22 cellular contexts compared by ENCODE assay signal in genomic region chr3:117463276-117463675, GRCh38.
"Had no signal": no experiment of that assay in that cellular context is flagged by ENCODE, and none has a peak within 500 bp of the region (broad histone marks: within the 10 kb centered on the region; RNA-seq: fewer than 3 reads in every experiment).

No MANE protein-coding gene starts in this region.

- ATAC-seq: activated CD4-positive, alpha-beta T cell treated with anti-CD3 and anti-CD28 coated beads for 36 hours; left cardiac atrium; naive thymus-derived CD4-positive, alpha-beta T cell; right lobe of liver; WTC11 had no signal

- H3K27me3 ChIP-seq: brain microvascular endothelial cell, right lobe of liver, stomach, testis, upper lobe of left lung had no signal

- H3K36me3 ChIP-seq: brain microvascular endothelial cell, right lobe of liver, stomach, upper lobe of left lung had no signal

- H3K27ac ChIP-seq: brain microvascular endothelial cell, coronary artery, parathyroid adenoma, right lobe of liver, stomach, testis, upper lobe of left lung had no signal

- DNase-seq: activated CD4-positive, alpha-beta T cell treated with anti-CD3 and anti-CD28 coated beads for 36 hours; activated CD4-positive, alpha-beta T cell treated with anti-CD3 and anti-CD28 coated beads, Interleukin-2, amount 50 U/mL, for 48 hours; activated naive CD8-positive, alpha-beta T cell treated with anti-CD3 and anti-CD28 coated beads for 36 hours; activated T-cell treated with anti-CD3 and anti-CD28 coated beads for 4 hours; brain microvascular endothelial cell; central memory CD4-positive, alpha-beta T cell; effector CD4-positive, alpha-beta T cell; foreskin melanocyte; glutamatergic neuron; hippocampal formation; left cardiac atrium; mesenchymal stem cell; naive thymus-derived CD4-positive, alpha-beta T cell; right lobe of liver; stimulated activated CD4-positive, alpha-beta T cell treated with anti-CD3 and anti-CD28 coated beads, Interleukin-4, amount 100 ng/mL, for 1 hour; stomach; testis; upper lobe of left lung had no signal

- H3K9me3 ChIP-seq: right lobe of liver, stomach, testis, upper lobe of left lung had no signal

- H3K4me1 ChIP-seq: parathyroid adenoma, right lobe of liver, stomach, upper lobe of left lung had no signal

- H3K4me3 ChIP-seq: coronary artery, right lobe of liver, smooth muscle cell, stomach, testis, upper lobe of left lung had no signal
